In genomic region chr15:78666010-78666409, GRCh38 we compare ENCODE assay signal across 40 cellular contexts. TPM values are rescaled to one million over a fixed set of nuclear protein-coding genes. Genes with fewer than 3 reads are reported as not detected.
"Had no signal": no experiment of that assay in that cellular context is flagged by ENCODE, and none has a peak within 500 bp of the region (broad histone marks: within the 10 kb centered on the region; RNA-seq: fewer than 3 reads in every experiment).

No MANE protein-coding gene starts in this region.

- H3K36me3 Mint-ChIP-seq: activated CD4-positive, alpha-beta memory T cell treated with anti-CD3 and anti-CD28 coated beads for 36 hours; activated naive CD4-positive, alpha-beta T cell treated with anti-CD3 and anti-CD28 coated beads, Interleukin-2, amount 10 ng/mL, durations not matched to agents 7 days and 5 days; activated naive CD4-positive, alpha-beta T cell treated with anti-CD3 and anti-CD28 coated beads, Interleukin-2, amount 50 U/mL, for 24 hours; activated naive CD8-positive, alpha-beta T cell; activated naive CD8-positive, alpha-beta T cell treated with anti-CD3 and anti-CD28 coated beads, Interleukin-2, amount 10 ng/mL, durations not matched to agents 7 days and 5 days; brain had no signal

- H3K27ac ChIP-seq: ascending aorta, cardiac muscle cell, VCaP had no signal

- H3K4me1 Mint-ChIP-seq: activated B cell treated with CpG ODN at 0.5 μM for 24 hours; activated CD4-positive, alpha-beta T cell treated with anti-CD3 and anti-CD28 coated beads, Interleukin-2, amount 10 ng/mL, durations not matched to agents 24 days and 14 days; activated naive CD4-positive, alpha-beta T cell treated with anti-CD3 and anti-CD28 coated beads, Interleukin-2, amount 50 U/mL, for 24 hours; activated naive CD8-positive, alpha-beta T cell treated with anti-CD3 and anti-CD28 coated beads, Interleukin-2, amount 10 ng/mL, durations not matched to agents 7 days and 5 days; central memory CD8-positive, alpha-beta T cell had no signal

- H3K27me3 ChIP-seq: ascending aorta, cardiac muscle cell had no signal

- ATAC-seq: activated CD8-positive, alpha-beta T cell treated with anti-CD3 and anti-CD28 coated beads for 36 hours; activated naive CD8-positive, alpha-beta T cell treated with anti-CD3 and anti-CD28 coated beads, Interleukin-2, amount 50 U/mL, for 24 hours; activated T-cell treated with anti-CD3 and anti-CD28 coated beads, Interleukin-2, amount 50 U/mL, for 4 hours; activated T-cell treated with anti-CD3 and anti-CD28 coated beads, Interleukin-2, amount 50 U/mL, for 72 hours had no signal

- DNase-seq: activated B cell treated with CpG ODN at 0.5 μM for 24 hours; activated CD4-positive, alpha-beta T cell treated with anti-CD3 and anti-CD28 coated beads for 4 hours; activated CD4-positive, alpha-beta T cell treated with anti-CD3 and anti-CD28 coated beads, Interleukin-2, amount 10 ng/mL, durations not matched to agents 24 days and 14 days; activated CD4-positive, alpha-beta T cell treated with anti-CD3 and anti-CD28 coated beads, Interleukin-2, amount 50 U/mL, for 1 hour; activated CD4-positive, alpha-beta T cell treated with anti-CD3 and anti-CD28 coated beads, Interleukin-2, amount 50 U/mL, for 4 hours; activated CD4-positive, CD25-positive, alpha-beta regulatory T cell treated with anti-CD3 and anti-CD28 coated beads, Interleukin-2, amount 50 U/mL, for 72 hours; activated CD8-positive, alpha-beta memory T cell treated with anti-CD3 and anti-CD28 coated beads, Interleukin-2, amount 50 U/mL, for 4 hours; activated CD8-positive, alpha-beta T cell treated with anti-CD3 and anti-CD28 coated beads for 36 hours; activated effector memory CD4-positive, alpha-beta T cell treated with Interleukin-2 at 50 U/mL for 16 hours; activated gamma-delta T cell; activated naive CD4-positive, alpha-beta T cell treated with anti-CD3 and anti-CD28 coated beads, Interleukin-2, amount 10 ng/mL, durations not matched to agents 7 days and 5 days; activated naive CD4-positive, alpha-beta T cell treated with Interleukin-2 at 50 U/mL for 16 hours; activated naive CD8-positive, alpha-beta T cell treated with anti-CD3 and anti-CD28 coated beads, Interleukin-2, amount 10 ng/mL, durations not matched to agents 7 days and 5 days; activated naive CD8-positive, alpha-beta T cell treated with anti-CD3 and anti-CD28 coated beads, Interleukin-2, amount 50 U/mL, for 24 hours; activated T-cell treated with anti-CD3 and anti-CD28 coated beads for 4 hours; activated T-cell treated with anti-CD3 and anti-CD28 coated beads, Interleukin-2, amount 50 U/mL, for 1 hour; activated T-cell treated with anti-CD3 and anti-CD28 coated beads, Interleukin-2, amount 50 U/mL, for 4 hours; activated T-cell treated with anti-CD3 and anti-CD28 coated beads, Interleukin-2, amount 50 U/mL, for 72 hours; amygdala; anterior cingulate cortex; caudate nucleus; cerebellar nuclear complex; T-helper 2 cell; T-helper 9 cell had no signal

- FAIRE-seq: bronchial epithelial cell, TTC549 had no signal

- H3K9me3 Mint-ChIP-seq: activated B cell treated with CpG ODN at 0.5 μM for 24 hours; activated CD4-positive, alpha-beta memory T cell treated with anti-CD3 and anti-CD28 coated beads for 36 hours; activated CD4-positive, alpha-beta T cell treated with anti-CD3 and anti-CD28 coated beads, Interleukin-2, amount 10 ng/mL, durations not matched to agents 24 days and 14 days; activated CD8-positive, alpha-beta T cell treated with anti-CD3 and anti-CD28 coated beads for 36 hours; activated naive CD4-positive, alpha-beta T cell treated with anti-CD3 and anti-CD28 coated beads, Interleukin-2, amount 10 ng/mL, durations not matched to agents 7 days and 5 days; activated naive CD4-positive, alpha-beta T cell treated with anti-CD3 and anti-CD28 coated beads, Interleukin-2, amount 50 U/mL, for 24 hours; activated naive CD8-positive, alpha-beta T cell treated with anti-CD3 and anti-CD28 coated beads, Interleukin-2, amount 10 ng/mL, durations not matched to agents 7 days and 5 days; activated naive CD8-positive, alpha-beta T cell treated with anti-CD3 and anti-CD28 coated beads, Interleukin-2, amount 50 U/mL, for 24 hours; activated T-cell treated with anti-CD3 and anti-CD28 coated beads, Interleukin-2, amount 50 U/mL, for 4 hours; activated T-cell treated with anti-CD3 and anti-CD28 coated beads, Interleukin-2, amount 50 U/mL, for 72 hours; activated T-helper 1 cell treated with anti-CD3 and anti-CD28 coated beads, Interleukin-12 subunit alpha, Interleukin-12 subunit beta, Interleukin-2, Interleukin-4 antibody, amounts not matched to agents 30 ng/mL and 10 ng/mL and 1 ng/mL, durations not matched to agents 14 hours and 24 hours and 36 hours; activated T-helper 2 cell treated with anti-CD3 and anti-CD28 coated beads, Interferon-gamma antibody, Interleukin-2, Interleukin-4, amounts not matched to agents 10 μg/mL and 5 μg/mL and 100 μg/mL, durations not matched to agents 14 hours and 24 hours and 36 hours; central memory CD8-positive, alpha-beta T cell; T-helper 1 cell treated with Interleukin-12 subunit alpha and Interleukin-12 subunit beta and Interleukin-4 antibody, amounts not matched to agents 30 μg/mL and 1 μg/mL, for 36 hours; T-helper 2 cell treated with Interferon-gamma antibody and Interleukin-4, amounts not matched to agents 5 μg/mL and 100 μg/mL, for 36 hours had no signal

- H3K4me1 ChIP-seq: ascending aorta had no signal

- H3K27ac Mint-ChIP-seq: activated B cell treated with CpG ODN at 0.5 μM for 24 hours; activated CD4-positive, alpha-beta memory T cell treated with anti-CD3 and anti-CD28 coated beads for 36 hours; activated CD4-positive, alpha-beta T cell treated with anti-CD3 and anti-CD28 coated beads, Interleukin-2, amount 10 ng/mL, durations not matched to agents 24 days and 14 days; activated CD8-positive, alpha-beta T cell treated with anti-CD3 and anti-CD28 coated beads for 36 hours; activated naive CD4-positive, alpha-beta T cell treated with anti-CD3 and anti-CD28 coated beads, Interleukin-2, amount 10 ng/mL, durations not matched to agents 7 days and 5 days; activated naive CD8-positive, alpha-beta T cell; activated naive CD8-positive, alpha-beta T cell treated with anti-CD3 and anti-CD28 coated beads, Interleukin-2, amount 10 ng/mL, durations not matched to agents 7 days and 5 days; activated naive CD8-positive, alpha-beta T cell treated with anti-CD3 and anti-CD28 coated beads, Interleukin-2, amount 50 U/mL, for 24 hours; activated T-helper 1 cell treated with anti-CD3 and anti-CD28 coated beads, Interleukin-12 subunit alpha, Interleukin-12 subunit beta, Interleukin-2, Interleukin-4 antibody, amounts not matched to agents 30 ng/mL and 10 ng/mL and 1 ng/mL, durations not matched to agents 14 hours and 24 hours and 36 hours; activated T-helper 2 cell treated with anti-CD3 and anti-CD28 coated beads, Interferon-gamma antibody, Interleukin-2, Interleukin-4, amounts not matched to agents 10 μg/mL and 5 μg/mL and 100 μg/mL, durations not matched to agents 14 hours and 24 hours and 36 hours; brain; T-helper 1 cell treated with Interleukin-12 subunit alpha and Interleukin-12 subunit beta and Interleukin-4 antibody, amounts not matched to agents 30 μg/mL and 1 μg/mL, for 36 hours; T-helper 2 cell treated with Interferon-gamma antibody and Interleukin-4, amounts not matched to agents 5 μg/mL and 100 μg/mL, for 36 hours had no signal

- H3K9me3 ChIP-seq: ascending aorta had no signal

- H3K4me3 ChIP-seq: ascending aorta, cardiac muscle cell had no signal

- H3K4me3 Mint-ChIP-seq: activated B cell treated with CpG ODN at 0.5 μM for 24 hours; activated CD4-positive, alpha-beta memory T cell treated with anti-CD3 and anti-CD28 coated beads for 36 hours; activated CD4-positive, alpha-beta T cell treated with anti-CD3 and anti-CD28 coated beads, Interleukin-2, amount 10 ng/mL, durations not matched to agents 24 days and 14 days; activated CD8-positive, alpha-beta T cell treated with anti-CD3 and anti-CD28 coated beads for 36 hours; activated naive CD4-positive, alpha-beta T cell treated with anti-CD3 and anti-CD28 coated beads, Interleukin-2, amount 10 ng/mL, durations not matched to agents 7 days and 5 days; activated naive CD4-positive, alpha-beta T cell treated with anti-CD3 and anti-CD28 coated beads, Interleukin-2, amount 50 U/mL, for 24 hours; activated naive CD8-positive, alpha-beta T cell; activated naive CD8-positive, alpha-beta T cell treated with anti-CD3 and anti-CD28 coated beads, Interleukin-2, amount 10 ng/mL, durations not matched to agents 7 days and 5 days; activated naive CD8-positive, alpha-beta T cell treated with anti-CD3 and anti-CD28 coated beads, Interleukin-2, amount 50 U/mL, for 24 hours; activated T-cell treated with anti-CD3 and anti-CD28 coated beads, Interleukin-2, amount 50 U/mL, for 4 hours; activated T-cell treated with anti-CD3 and anti-CD28 coated beads, Interleukin-2, amount 50 U/mL, for 72 hours; activated T-helper 1 cell treated with anti-CD3 and anti-CD28 coated beads, Interleukin-12 subunit alpha, Interleukin-12 subunit beta, Interleukin-2, Interleukin-4 antibody, amounts not matched to agents 30 ng/mL and 10 ng/mL and 1 ng/mL, durations not matched to agents 14 hours and 24 hours and 36 hours; brain; central memory CD8-positive, alpha-beta T cell; T-helper 1 cell treated with Interleukin-12 subunit alpha and Interleukin-12 subunit beta and Interleukin-4 antibody, amounts not matched to agents 30 μg/mL and 1 μg/mL, for 36 hours; T-helper 2 cell treated with Interferon-gamma antibody and Interleukin-4, amounts not matched to agents 5 μg/mL and 100 μg/mL, for 36 hours had no signal

- H3K36me3 ChIP-seq: ascending aorta, cardiac muscle cell had no signal

- H3K27me3 Mint-ChIP-seq: activated CD8-positive, alpha-beta T cell treated with anti-CD3 and anti-CD28 coated beads for 36 hours; activated naive CD4-positive, alpha-beta T cell treated with anti-CD3 and anti-CD28 coated beads, Interleukin-2, amount 50 U/mL, for 24 hours; activated naive CD8-positive, alpha-beta T cell had no signal

RNA-seq across cellular contexts. Expression of gene CHRNB4, which starts 25.0 kb away (rescaled TPM):
- total RNA-seq: activated B cell treated with CpG ODN at 0.5 μM for 24 hours; activated CD4-positive, alpha-beta memory T cell treated with anti-CD3 and anti-CD28 coated beads for 36 hours; activated CD4-positive, alpha-beta T cell treated with anti-CD3 and anti-CD28 coated beads, Interleukin-2, amount 10 ng/mL, durations not matched to agents 24 days and 14 days; activated CD8-positive, alpha-beta memory T cell treated with anti-CD3 and anti-CD28 coated beads for 36 hours; activated CD8-positive, alpha-beta T cell treated with anti-CD3 and anti-CD28 coated beads for 36 hours; activated naive CD8-positive, alpha-beta T cell treated with anti-CD3 and anti-CD28 coated beads, Interleukin-2, amount 10 ng/mL, durations not matched to agents 7 days and 5 days; activated T-cell treated with anti-CD3 and anti-CD28 coated beads, Interleukin-2, amount 50 U/mL, for 4 hours; activated T-cell treated with anti-CD3 and anti-CD28 coated beads, Interleukin-2, amount 50 U/mL, for 72 hours; activated T-helper 1 cell treated with anti-CD3 and anti-CD28 coated beads, Interleukin-12 subunit alpha, Interleukin-12 subunit beta, Interleukin-2, Interleukin-4 antibody, amounts not matched to agents 30 ng/mL and 10 ng/mL and 1 ng/mL, durations not matched to agents 14 hours and 24 hours and 36 hours; activated T-helper 2 cell treated with anti-CD3 and anti-CD28 coated beads, Interferon-gamma antibody, Interleukin-2, Interleukin-4, amounts not matched to agents 10 μg/mL and 5 μg/mL and 100 μg/mL, durations not matched to agents 14 hours and 24 hours and 36 hours; ascending aorta; bronchial epithelial cell had no signal
- polyA plus RNA-seq: cardiac muscle cell had no signal

RNA-seq across cellular contexts. Expression of gene CHRNA3, which starts 45.2 kb away (rescaled TPM):
- total RNA-seq: activated B cell treated with CpG ODN at 0.5 μM for 24 hours; activated CD4-positive, alpha-beta memory T cell treated with anti-CD3 and anti-CD28 coated beads for 36 hours; activated CD4-positive, alpha-beta T cell treated with anti-CD3 and anti-CD28 coated beads, Interleukin-2, amount 10 ng/mL, durations not matched to agents 24 days and 14 days; activated CD8-positive, alpha-beta memory T cell treated with anti-CD3 and anti-CD28 coated beads for 36 hours; activated CD8-positive, alpha-beta T cell treated with anti-CD3 and anti-CD28 coated beads for 36 hours; activated naive CD8-positive, alpha-beta T cell treated with anti-CD3 and anti-CD28 coated beads, Interleukin-2, amount 10 ng/mL, durations not matched to agents 7 days and 5 days; activated T-cell treated with anti-CD3 and anti-CD28 coated beads, Interleukin-2, amount 50 U/mL, for 4 hours; activated T-cell treated with anti-CD3 and anti-CD28 coated beads, Interleukin-2, amount 50 U/mL, for 72 hours; activated T-helper 1 cell treated with anti-CD3 and anti-CD28 coated beads, Interleukin-12 subunit alpha, Interleukin-12 subunit beta, Interleukin-2, Interleukin-4 antibody, amounts not matched to agents 30 ng/mL and 10 ng/mL and 1 ng/mL, durations not matched to agents 14 hours and 24 hours and 36 hours; activated T-helper 2 cell treated with anti-CD3 and anti-CD28 coated beads, Interferon-gamma antibody, Interleukin-2, Interleukin-4, amounts not matched to agents 10 μg/mL and 5 μg/mL and 100 μg/mL, durations not matched to agents 14 hours and 24 hours and 36 hours; ascending aorta; bronchial epithelial cell; chondrocyte had no signal
